In the genomic region with DNA sequence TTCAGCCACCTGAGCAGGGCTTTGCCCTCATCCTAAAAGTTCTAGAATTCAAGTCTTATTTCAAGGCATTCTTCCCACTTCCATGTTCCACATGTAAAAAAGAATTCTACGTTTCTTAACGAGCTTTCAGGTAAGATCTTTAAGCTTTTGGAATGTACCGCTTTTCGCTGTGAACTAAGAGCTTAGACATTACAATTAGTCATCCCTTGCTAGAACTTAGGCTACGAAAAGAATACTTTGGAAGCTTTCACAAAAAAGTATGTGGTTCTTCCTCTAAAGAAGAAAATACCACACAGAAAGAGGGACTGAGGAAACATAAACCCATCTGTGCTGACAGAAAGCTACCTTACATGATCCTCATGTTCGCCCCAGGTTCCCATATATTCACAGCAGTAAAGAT, we compare ENCODE assay signal across 9 cellular contexts. TPM values are rescaled to one million over a fixed set of nuclear protein-coding genes. Genes with fewer than 3 reads are reported as not detected.
DNase-seq lines count a peak whose midpoint lies in the region; ATAC-seq and TF ChIP-seq lines count a peak whose summit lies in the region.
"Had no signal": no experiment of that assay in that cellular context is flagged by ENCODE, and none has a peak within 500 bp of the region (broad histone marks: within the 10 kb centered on the region; RNA-seq: fewer than 3 reads in every experiment).

No MANE protein-coding gene starts in this region.

- DNase-seq in EL = peak; percentile 32
- peak; percentile 55 for DNase-seq in RKO (ENCODE audit: low spot score)
- DNase-seq in epithelial cell of prostate (ENCODE audit: low read depth, low spot score) = no peak
- no peak for DNase-seq in progenitor cell of endocrine pancreas (ENCODE audit: low spot score, unreplicated experiment)
- no peak for DNase-seq in NCI-H2196 treated with DMSO at 0.1 percent for 48 hours (lab: John Stamatoyannopoulos, UW; ENCODE audit: unreplicated experiment)
- DNase-seq in cerebellar nuclear complex (lab: John Stamatoyannopoulos, UW) = no peak
- no peak for DNase-seq in iPS-NIHi11 (ENCODE audit: low spot score)
- DNase-seq: heart right ventricle had no signal

- H3K27ac Mint-ChIP-seq in progenitor cell of endocrine pancreas = no peak overlapping the region

- peak overlapping the region; percentile 93 for H3K4me3 Mint-ChIP-seq in progenitor cell of endocrine pancreas (ENCODE audit: low read depth)

- H3K4me1 Mint-ChIP-seq in progenitor cell of endocrine pancreas (ENCODE audit: low read depth) = peaks cover 14% of the 10 kb centered on the region

- H3K27me3 Mint-ChIP-seq in progenitor cell of endocrine pancreas = no peaks in the 10 kb centered on the region

- TF ChIP-seq CTCF in progenitor cell of endocrine pancreas (IDR thresholded peaks at IDR 0.05; ENCODE audit: unreplicated experiment) = no peak

- no peaks in the 10 kb centered on the region for H3K9me3 Mint-ChIP-seq in progenitor cell of endocrine pancreas (ENCODE audit: low read depth)

- peaks cover under 1% of the 10 kb centered on the region for H3K36me3 Mint-ChIP-seq in progenitor cell of endocrine pancreas (ENCODE audit: insufficient read depth)

- peak overlapping the region; percentile 81 for H3K27ac ChIP-seq in epithelial cell of prostate

- ATAC-seq in GM18873 (IDR thresholded peaks at IDR 0.05; ENCODE audit: low FRiP score, unreplicated experiment) = no peak
- ATAC-seq: heart right ventricle had no signal

RNA-seq across cellular contexts. Expression of a gene that starts 1.9 kb away (rescaled TPM):
- total RNA-seq in progenitor cell of endocrine pancreas = 238 and 255 TPM in 2 replicates

RNA-seq across cellular contexts. Expression of a gene that starts 2.2 kb away (rescaled TPM):
- 12.4 and 14.9 TPM in 2 replicates for total RNA-seq in progenitor cell of endocrine pancreas

RNA-seq across cellular contexts. Expression of a gene that starts 24.6 kb away (rescaled TPM):
- 84.9 and 85.4 TPM in 2 replicates for total RNA-seq in progenitor cell of endocrine pancreas

RNA-seq across cellular contexts. Expression of a gene that starts 27.2 kb away (rescaled TPM):
- total RNA-seq in progenitor cell of endocrine pancreas = not detected in 2 replicates

RNA-seq across cellular contexts. Expression of a gene that starts 34.0 kb away (rescaled TPM):
- 56.1 and 61.3 TPM in 2 replicates for total RNA-seq in progenitor cell of endocrine pancreas

Comparison
In these comparisons a context has a peak if more than half of its experiments do, and no peak if none do; other contexts are left out.
1. DNase-seq: peak in EL (single experiment) and RKO (single experiment); none in epithelial cell of prostate (single experiment), progenitor cell of endocrine pancreas (single experiment), NCI-H2196 treated with DMSO at 0.1 percent for 48 hours (single experiment), cerebellar nuclear complex (0 of 2) and iPS-NIHi11 (single experiment).